1 cellular context compared by ENCODE assay signal in genomic region chr6:7108196-7108963, GRCh38.
TF ChIP-seq lines count a peak whose summit lies in the region.

No MANE protein-coding gene starts in this region.

TF ChIP-seq in HCT116, 20 proteins besides CTCF, POLR2A, EP300 and RAD21 (continued from another document):
- TF ChIP-seq ZBTB33 (IDR thresholded peaks at IDR 0.05; ENCODE audit: extremely low read depth, insufficient replicate concordance, low read length) (no peak), EZH2phosphoT487 (IDR thresholded peaks at IDR 0.05; ENCODE audit: borderline replicate concordance) (no peak), JUND (IDR thresholded peaks at IDR 0.05) (no peak), CBX3 (IDR thresholded peaks at IDR 0.05; ENCODE audit: low read depth) (no peak; the same call in 1 of the 2 replicates), CEBPB (IDR thresholded peaks at IDR 0.05; ENCODE audit: low read depth) (no peak), ZFX (IDR thresholded peaks at IDR 0.05) (no peak), SIN3A (IDR thresholded peaks at IDR 0.05; ENCODE audit: low read depth) (peak; percentile 25), MAX (IDR thresholded peaks at IDR 0.05) (peak; percentile 5; the same call in 1 of the 2 replicates)
